ENCODE assay signal across 21 cellular contexts in the genomic region with DNA sequence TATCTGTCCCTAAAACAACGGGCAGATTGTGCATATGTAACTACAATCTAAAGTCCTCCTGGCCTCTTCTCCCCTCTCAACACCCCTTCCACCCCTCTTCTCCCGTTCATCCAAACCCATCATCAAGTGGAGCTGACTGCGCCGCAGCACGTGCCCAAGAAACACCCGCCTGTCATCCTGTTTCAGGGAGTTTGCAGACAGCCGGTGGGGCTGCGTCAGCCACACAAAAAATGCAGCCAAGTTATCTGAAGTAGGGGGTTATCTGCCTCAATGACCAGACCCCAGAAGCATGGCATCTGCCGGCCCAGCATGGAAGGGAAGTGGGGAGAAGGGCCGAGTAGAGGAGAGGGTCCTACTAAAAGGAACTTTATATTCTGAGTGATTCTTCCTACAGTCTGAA. TPM values are rescaled to one million over a fixed set of nuclear protein-coding genes. Genes with fewer than 3 reads are reported as not detected.
DNase-seq lines count a peak whose midpoint lies in the region; ATAC-seq and TF ChIP-seq lines count a peak whose summit lies in the region.
"Had no signal": no experiment of that assay in that cellular context is flagged by ENCODE, and none has a peak within 500 bp of the region (broad histone marks: within the 10 kb centered on the region; RNA-seq: fewer than 3 reads in every experiment).

No MANE protein-coding gene starts in this region.

- no peak overlapping the region for H3K27ac Mint-ChIP-seq in endothelial cell (ENCODE audit: unreplicated experiment)
- peak overlapping the region; percentile 2 for H3K27ac Mint-ChIP-seq in mesothelial cell of epicardium
- H3K27ac Mint-ChIP-seq in osteocyte (ENCODE audit: unreplicated experiment): no peak overlapping the region
- H3K27ac Mint-ChIP-seq: CD4-positive, alpha-beta memory T cell; GM23338; HFFc6 had no signal

- peak; percentile 10 for DNase-seq in H7
- no peak for DNase-seq in endothelial cell (ENCODE audit: low spot score)
- DNase-seq in mesothelial cell of epicardium (ENCODE audit: low spot score in 2 of 2, unreplicated experiment in 2 of 2): no peak
- DNase-seq in osteocyte (ENCODE audit: extremely low spot score, unreplicated experiment): peak; percentile 42
- DNase-seq: 8988T; ACHN; AML-193; C1 segment of cervical spinal cord; Calu3; CD4-positive, alpha-beta memory T cell; COR-L47; DMS53; DMS79 treated with DMSO at 0.1 percent for 48 hours; GF-D8; HFFc6 had no signal

- H3K36me3 Mint-ChIP-seq in endothelial cell (ENCODE audit: low read depth, unreplicated experiment): peaks cover 30% of the 10 kb centered on the region
- H3K36me3 Mint-ChIP-seq in mesothelial cell of epicardium: peaks cover 12% of the 10 kb centered on the region
- H3K36me3 Mint-ChIP-seq in osteocyte (ENCODE audit: unreplicated experiment): peaks cover 27% of the 10 kb centered on the region
- H3K36me3 Mint-ChIP-seq: CD4-positive, alpha-beta memory T cell had no signal

- TF ChIP-seq CTCF in endothelial cell (IDR thresholded peaks at IDR 0.05; ENCODE audit: unreplicated experiment) (no peak), mesothelial cell of epicardium (IDR thresholded peaks at IDR 0.05; ENCODE audit: unreplicated experiment) (no peak), osteocyte (IDR thresholded peaks at IDR 0.05) (no peak)

- H3K4me1 Mint-ChIP-seq in endothelial cell (ENCODE audit: unreplicated experiment) (peaks cover 3% of the 10 kb centered on the region), mesothelial cell of epicardium (no peaks in the 10 kb centered on the region), osteocyte (ENCODE audit: unreplicated experiment) (peaks cover 16% of the 10 kb centered on the region)

- H3K27me3 Mint-ChIP-seq in endothelial cell (ENCODE audit: unreplicated experiment) (peaks cover 6% of the 10 kb centered on the region), mesothelial cell of epicardium (ENCODE audit: low read depth) (no peaks in the 10 kb centered on the region), osteocyte (ENCODE audit: unreplicated experiment) (no peaks in the 10 kb centered on the region)
- H3K27me3 Mint-ChIP-seq: CD4-positive, alpha-beta memory T cell had no signal

- no peak for ATAC-seq in activated CD4-positive, CD25-positive, alpha-beta regulatory T cell treated with anti-CD3 and anti-CD28 coated beads, Interleukin-2, amount 50 U/mL, for 24 hours
- ATAC-seq in HG02623 (IDR thresholded peaks at IDR 0.05; ENCODE audit: unreplicated experiment) (no peak), GM18858 (IDR thresholded peaks at IDR 0.05; ENCODE audit: unreplicated experiment) (no peak)
- ATAC-seq: A549, GM23338 had no signal

- H3K9me3 Mint-ChIP-seq in endothelial cell (ENCODE audit: unreplicated experiment) (no peaks in the 10 kb centered on the region), mesothelial cell of epicardium (no peaks in the 10 kb centered on the region), osteocyte (ENCODE audit: unreplicated experiment) (no peaks in the 10 kb centered on the region)
- H3K9me3 Mint-ChIP-seq: CD4-positive, alpha-beta memory T cell; GM23338; HFFc6 had no signal

- no peak overlapping the region for H3K4me3 ChIP-seq in H7 (ENCODE audit: insufficient read depth, low read depth, low read length)
- H3K4me3 ChIP-seq: A549, GM23338, HAP-1 had no signal

- no peaks in the 10 kb centered on the region for H3K27me3 ChIP-seq in H7 (ENCODE audit: control insufficient read depth, insufficient read depth, low read length)

- H3K4me3 Mint-ChIP-seq in endothelial cell (ENCODE audit: unreplicated experiment) (peak overlapping the region; percentile 44), mesothelial cell of epicardium (no peak overlapping the region), osteocyte (ENCODE audit: unreplicated experiment) (no peak overlapping the region)
- H3K4me3 Mint-ChIP-seq: CD4-positive, alpha-beta memory T cell; GM23338; HFFc6 had no signal

- peaks cover 2% of the 10 kb centered on the region for H3K36me3 ChIP-seq in H7 (replicated peaks; ENCODE audit: control insufficient read depth, insufficient read depth, low read length)
- H3K36me3 ChIP-seq: HAP-1 had no signal

RNA-seq across cellular contexts. Expression of gene GPR161, which starts 49.0 kb away (rescaled TPM):
- 16.6 and 20.4 TPM in 2 replicates for total RNA-seq in H7 (2014; rRNA removed; shearing (Covaris generic))
- total RNA-seq in endothelial cell (ENCODE audit: unreplicated experiment): 40.9 TPM
- total RNA-seq in mesothelial cell of epicardium: 34.6 to 36.4 TPM (median 35.1 TPM) in 3 replicates
- 36.8 and 38.5 TPM in 2 replicates for total RNA-seq in osteocyte

Comparison
In these comparisons a context has a peak if more than half of its experiments do, and no peak if none do; other contexts are left out.
1. DNase-seq: peak in H7 (single experiment) and osteocyte (single experiment); none in endothelial cell (single experiment) and mesothelial cell of epicardium (0 of 2).